In the genomic region with DNA sequence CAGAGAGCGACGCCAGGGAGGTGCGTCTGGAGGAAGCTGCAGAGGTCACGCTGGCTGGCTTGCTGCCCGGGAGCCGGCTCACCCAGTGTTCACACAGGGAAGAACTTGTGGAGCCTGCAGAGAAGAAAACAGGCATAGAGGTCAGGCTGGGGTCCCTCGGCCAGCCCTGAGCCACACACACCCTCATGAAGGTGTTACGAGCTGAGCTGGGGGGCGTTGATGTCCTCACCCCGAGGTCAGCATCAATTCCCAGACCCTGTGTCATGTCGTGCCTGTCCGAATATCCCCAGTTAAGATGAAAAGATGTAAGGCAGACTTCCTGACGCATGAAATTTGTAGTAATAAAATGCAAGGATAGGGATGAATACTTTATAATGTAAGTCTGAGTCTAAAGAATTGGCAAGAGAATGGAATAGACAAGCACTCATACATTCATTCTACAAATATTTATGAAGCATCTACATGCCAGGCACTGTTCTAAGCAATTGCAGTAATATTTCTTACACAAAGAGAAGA, we compare ENCODE assay signal across 8 cellular contexts.
DNase-seq lines count a peak whose midpoint lies in the region; ATAC-seq and TF ChIP-seq lines count a peak whose summit lies in the region.

No MANE protein-coding gene starts in this region.

- no peak overlapping the region for H2AFZ ChIP-seq in MM.1S (ENCODE audit: low read length)

- peaks cover 20% of the 10 kb centered on the region for H3K36me3 ChIP-seq in brain microvascular endothelial cell (replicated peaks)
- H3K36me3 ChIP-seq in sigmoid colon = peaks cover 11 to 50% (median 29%) of the 10 kb centered on the region in 4 donors
- H3K36me3 ChIP-seq in MM.1S (replicated peaks; ENCODE audit: insufficient read depth, low read length) = no peaks in the 10 kb centered on the region

- H3K4me3 ChIP-seq in brain microvascular endothelial cell (ENCODE audit: low read depth, low read length) = no peak overlapping the region
- no peak overlapping the region for H3K4me3 ChIP-seq in right cardiac atrium (ENCODE audit: low read length)
- peak overlapping the region in 1 of 4 donors; percentile 6 for H3K4me3 ChIP-seq in sigmoid colon
- H3K4me3 ChIP-seq in MM.1S (ENCODE audit: low read length) = no peak overlapping the region

- intact Hi-C loops in right cardiac atrium (cut with DNase I) (no loop called here), sigmoid colon (cut with DNase I) (no loop called here), CD14-positive monocyte (cut with micrococcal nuclease) (no loop called here)

- H3K27me3 Mint-ChIP-seq in CD14-positive monocyte (ENCODE audit: low read depth in 3 of 3) = no peaks in the 10 kb centered on the region

- WGBS in right cardiac atrium = 42% methylated on average over 13 of the region's 13 CpGs
- WGBS in sigmoid colon, 2 donors = 28 to 72% methylated on average over 13 of the region's 13 CpGs

- H3K36me3 Mint-ChIP-seq in CD14-positive monocyte = peaks cover 70 to 76% of the 10 kb centered on the region in 2 donors

- no peaks in the 10 kb centered on the region for H3K79me2 ChIP-seq in MM.1S (ENCODE audit: low read length)

- no peaks in the 10 kb centered on the region for H4K20me1 ChIP-seq in MM.1S (ENCODE audit: insufficient read depth, low read length)

- H3K9me3 ChIP-seq in right cardiac atrium (ENCODE audit: control insufficient read depth, low read length) (no peaks in the 10 kb centered on the region), sigmoid colon (no peaks in the 10 kb centered on the region), MM.1S (replicated peaks; ENCODE audit: insufficient read depth, low read length) (no peaks in the 10 kb centered on the region)

- H3F3A ChIP-seq in MM.1S (ENCODE audit: insufficient read depth, low read length) = no peaks in the 10 kb centered on the region

- H3K27ac Mint-ChIP-seq in CD14-positive monocyte = peak overlapping the region in 1 of 7 donors; percentile 25

- TF ChIP-seq EP300 in sigmoid colon (IDR thresholded peaks at IDR 0.05) = no peak

- no peak for TF ChIP-seq POLR2A in sigmoid colon (IDR thresholded peaks at IDR 0.05)

- no peaks in the 10 kb centered on the region for H3K4me1 Mint-ChIP-seq in CD14-positive monocyte

- H3K27ac ChIP-seq in brain microvascular endothelial cell (peak overlapping the region; percentile 60), right cardiac atrium (ENCODE audit: low read length) (peak overlapping the region; percentile 66), sigmoid colon (peak overlapping the region; percentile 50 to 83 (median 76)), MM.1S (ENCODE audit: low read length) (no peak overlapping the region)

- H3K4me3 Mint-ChIP-seq in CD14-positive monocyte = no peak overlapping the region

- ATAC-seq in right cardiac atrium = peak; percentile 77 to 90
- ATAC-seq in HG02884 (IDR thresholded peaks at IDR 0.05; ENCODE audit: unreplicated experiment) = no peak

- H3K4me1 ChIP-seq in right cardiac atrium (ENCODE audit: control insufficient read depth, insufficient read depth, low read length) (peaks cover 6% of the 10 kb centered on the region), sigmoid colon (peaks cover 0 to 30% (median 25%) of the 10 kb centered on the region in 4 donors), MM.1S (ENCODE audit: low read length) (no peaks in the 10 kb centered on the region)

- no peaks in the 10 kb centered on the region for H3K9me3 Mint-ChIP-seq in CD14-positive monocyte

- H3K9me2 ChIP-seq in MM.1S (replicated peaks; ENCODE audit: insufficient read depth, low read length) = no peaks in the 10 kb centered on the region

- peak; percentile 78 for DNase-seq in Caki2 (ENCODE audit: low read depth)
- peak; percentile 85 for DNase-seq in brain microvascular endothelial cell
- DNase-seq in right cardiac atrium = peak; percentile 83 to 93 (median 93)
- peak; percentile 92 for DNase-seq in sigmoid colon
- no peak for DNase-seq in MM.1S
- no peak for DNase-seq in stimulated activated CD4-positive, alpha-beta T cell treated with anti-CD3 and anti-CD28 coated beads, Interleukin-15, amount 100 ng/mL, for 24 hours
- no peak for DNase-seq in CD14-positive monocyte (ENCODE audit: low spot score)

- H3K27me3 ChIP-seq in brain microvascular endothelial cell (replicated peaks) (no peaks in the 10 kb centered on the region), right cardiac atrium (ENCODE audit: control insufficient read depth, insufficient read depth) (no peaks in the 10 kb centered on the region), sigmoid colon (no peaks in the 10 kb centered on the region), MM.1S (replicated peaks; ENCODE audit: insufficient read depth, low read length) (no peaks in the 10 kb centered on the region)

- no peak overlapping the region for H3K9ac ChIP-seq in MM.1S (ENCODE audit: low read length)

- in situ Hi-C loops in Caki2 (cut with HindIII; ENCODE audit: low pct_unique_long_range_greater_than_20kb, low sequenced_read_pairs) (no loop called here), brain microvascular endothelial cell (cut with HindIII; ENCODE audit: low pct_ligation_motif_present, low sequenced_read_pairs) (no loop called here)

- TF ChIP-seq CTCF in brain microvascular endothelial cell (IDR thresholded peaks at IDR 0.05; ENCODE audit: low read depth, low read length, missing control alignments) = no peak
- TF ChIP-seq CTCF in sigmoid colon (IDR thresholded peaks at IDR 0.05) = no peak
- no peak for TF ChIP-seq CTCF in MM.1S (IDR thresholded peaks at IDR 0.05; ENCODE audit: low read length)
- no peak for TF ChIP-seq CTCF in CD14-positive monocyte (IDR thresholded peaks at IDR 0.05)

- no peak overlapping the region for H3K4me2 ChIP-seq in MM.1S (ENCODE audit: low read depth, low read length)

Comparison
In these comparisons a context has a peak if more than half of its experiments do, and no peak if none do; other contexts are left out.
1. DNase-seq: peak in Caki2 (single experiment), brain microvascular endothelial cell (single experiment), right cardiac atrium (3 of 3) and sigmoid colon (single experiment); none in MM.1S (single experiment), stimulated activated CD4-positive, alpha-beta T cell treated with anti-CD3 and anti-CD28 coated beads, Interleukin-15, amount 100 ng/mL, for 24 hours (single experiment) and CD14-positive monocyte (single experiment).